Comparison of ENCODE assay signal across 5 cellular contexts in the genomic region with DNA sequence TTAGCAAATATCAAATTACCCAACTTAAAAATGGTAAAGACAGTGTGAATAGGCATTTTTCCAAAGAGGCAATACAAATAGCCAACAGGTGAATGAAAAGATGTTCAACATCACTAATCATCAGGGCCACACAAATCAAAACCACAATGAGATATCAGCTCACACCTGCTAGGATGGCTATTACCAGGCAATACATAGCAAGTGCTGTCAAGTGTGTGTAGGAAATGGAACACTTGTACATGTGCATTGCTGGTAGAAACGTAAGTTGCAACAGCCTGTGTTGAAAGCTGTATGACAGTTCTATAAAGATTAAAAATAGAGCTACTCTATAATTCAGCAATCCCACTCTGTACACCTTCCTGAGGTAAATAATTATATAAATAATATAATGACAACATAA. TPM values are rescaled to one million over a fixed set of nuclear protein-coding genes. Genes with fewer than 3 reads are reported as not detected.
"Had no signal": no experiment of that assay in that cellular context is flagged by ENCODE, and none has a peak within 500 bp of the region (broad histone marks: within the 10 kb centered on the region; RNA-seq: fewer than 3 reads in every experiment).

No MANE protein-coding gene starts in this region.

RNA-seq across cellular contexts. Expression of a gene that starts 2.5 kb away (rescaled TPM):
- polyA plus RNA-seq: endothelial cell of umbilical vein, foreskin keratinocyte, immature natural killer cell, neural cell, psoas muscle had no signal

RNA-seq across cellular contexts. Expression of a gene that starts 9.5 kb away (rescaled TPM):
- polyA plus RNA-seq: endothelial cell of umbilical vein, foreskin keratinocyte, immature natural killer cell, neural cell, psoas muscle had no signal

RNA-seq across cellular contexts. Expression of a gene that starts 25.5 kb away (rescaled TPM):
- polyA plus RNA-seq: endothelial cell of umbilical vein, foreskin keratinocyte, immature natural killer cell, neural cell, psoas muscle had no signal
